Comparison of ENCODE assay signal across 12 cellular contexts in genomic region chr2:41194235-41194634, GRCh38.
DNase-seq lines count a peak whose midpoint lies in the region; ATAC-seq, FAIRE-seq and TF ChIP-seq lines count a peak whose summit lies in the region.
"Had no signal": no experiment of that assay in that cellular context is flagged by ENCODE, and none has a peak within 500 bp of the region (broad histone marks: within the 10 kb centered on the region; RNA-seq: fewer than 3 reads in every experiment).

No MANE protein-coding gene starts in this region.

- H3K27ac Mint-ChIP-seq in neural crest cell (ENCODE audit: unreplicated experiment), result no peak overlapping the region

- peaks cover 16% of the 10 kb centered on the region for H3K4me1 Mint-ChIP-seq in neural crest cell

- H3K4me3 ChIP-seq in fibroblast of pulmonary artery (replicated peaks; ENCODE audit: low read depth, low read length), result no peak overlapping the region

- DNase-seq in D721Med (ENCODE audit: insufficient read length, low spot score), result no peak
- DNase-seq in fibroblast of pulmonary artery (ENCODE audit: low read depth), result peak; percentile 64
- DNase-seq in neural crest cell (ENCODE audit: low read depth, low spot score), result peak; percentile 2
- no peak for DNase-seq in activated CD4-positive, alpha-beta T cell treated with anti-CD3 and anti-CD28 coated beads for 48 hours
- DNase-seq in germinal center (ENCODE audit: low spot score), result no peak
- DNase-seq in NCI-H526 treated with DMSO at 0.1 percent for 48 hours (lab: John Stamatoyannopoulos, UW), result no peak
- DNase-seq in GDM1 (lab: John Stamatoyannopoulos, UW), result no peak
- DNase-seq: mesendoderm; NCI-H510A treated with DMSO at 0.1 percent for 48 hours; stimulated activated CD4-positive, alpha-beta T cell treated with anti-CD3 and anti-CD28 coated beads, Interleukin-12 subunit alpha, Interleukin-12 subunit beta, amount 100 ng/mL, for 4 hours had no signal

- peak; percentile 48 for FAIRE-seq in D721Med (lab: Jason Lieb, UNC)

- no peaks in the 10 kb centered on the region for H3K9me3 Mint-ChIP-seq in neural crest cell

- H3K27me3 Mint-ChIP-seq in neural crest cell (ENCODE audit: low read depth), result no peaks in the 10 kb centered on the region

- H3K36me3 Mint-ChIP-seq in neural crest cell (ENCODE audit: low read depth), result no peaks in the 10 kb centered on the region

- TF ChIP-seq CTCF in D721Med (IDR thresholded peaks at IDR 0.05; ENCODE audit: insufficient read depth, missing control alignments) (no peak), fibroblast of pulmonary artery (IDR thresholded peaks at IDR 0.05; ENCODE audit: low read length, missing control alignments) (no peak), neural crest cell (conservative IDR thresholded peaks at IDR 0.05) (no peak)

- ATAC-seq in SK-N-SH treated with all-trans-retinoic acid at 6 μM for 48 hours, result peak; percentile 92
- ATAC-seq: HCT116 had no signal

- H3K4me3 Mint-ChIP-seq in neural crest cell, result no peak overlapping the region

TF ChIP-seq in SK-N-SH treated with all-trans-retinoic acid at 6 μM for 48 hours, 23 proteins besides CTCF, POLR2A, EP300 and RAD21:
- TF ChIP-seq TCF4 (CRISPR knock-in tag; IDR thresholded peaks at IDR 0.05; ENCODE audit: borderline replicate concordance) (peak; percentile 57; the same call in 1 of the 2 replicates), ISL1 (CRISPR knock-in tag; IDR thresholded peaks at IDR 0.05) (peak; percentile 57; the same call in 1 of the 2 replicates), TSHZ2 (CRISPR knock-in tag; IDR thresholded peaks at IDR 0.05) (peak; percentile 70; the same call in 1 of the 2 replicates), ZNF70 (CRISPR knock-in tag; IDR thresholded peaks at IDR 0.05) (no peak), ZFP3 (CRISPR knock-in tag; IDR thresholded peaks at IDR 0.05) (0 out of 2 replicates have a peak, but pooled peaks have one; percentile 36)

Comparison
In these comparisons a context has a peak if more than half of its experiments do, and no peak if none do; other contexts are left out.
1. DNase-seq: peak in fibroblast of pulmonary artery (single experiment) and neural crest cell (single experiment); none in D721Med (single experiment), activated CD4-positive, alpha-beta T cell treated with anti-CD3 and anti-CD28 coated beads for 48 hours (single experiment), germinal center (single experiment), NCI-H526 treated with DMSO at 0.1 percent for 48 hours (single experiment) and GDM1 (single experiment).